In the genomic region with DNA sequence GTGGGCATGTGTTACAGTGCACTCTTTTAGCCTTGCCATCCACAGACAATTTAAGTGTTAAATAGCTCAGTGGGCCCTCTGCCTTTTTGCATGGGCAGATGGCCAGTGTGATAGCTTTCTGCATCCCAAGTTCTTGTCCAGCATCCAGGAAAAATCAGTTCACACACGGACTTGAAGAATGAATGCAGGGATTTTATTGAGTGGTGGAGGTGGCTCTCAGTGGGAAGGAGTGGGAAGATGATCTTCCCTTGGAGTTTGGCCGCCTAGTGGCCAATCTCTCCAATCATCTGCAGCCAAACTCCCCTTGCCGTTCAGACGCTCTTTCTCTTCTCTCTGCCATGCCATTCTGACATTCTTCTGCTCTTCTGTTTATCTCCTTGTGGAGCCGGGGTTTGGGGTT, we compare ENCODE assay signal across 10 cellular contexts.
DNase-seq lines count a peak whose midpoint lies in the region; ATAC-seq, FAIRE-seq and TF ChIP-seq lines count a peak whose summit lies in the region.
"Had no signal": no experiment of that assay in that cellular context is flagged by ENCODE, and none has a peak within 500 bp of the region (broad histone marks: within the 10 kb centered on the region; RNA-seq: fewer than 3 reads in every experiment).

No MANE protein-coding gene starts in this region.

- BruUV-seq in PC-9 (replicated peaks; lab: Mats Ljungman, UMichigan): no TSS peak

- H3K27ac ChIP-seq in A549: no peak overlapping the region
- H3K27ac ChIP-seq in PC-9: no peak overlapping the region

- H3K4me1 ChIP-seq in A549 (no peaks in the 10 kb centered on the region), PC-9 (replicated peaks; ENCODE audit: insufficient read depth) (no peaks in the 10 kb centered on the region)

- 0 out of 3 replicates have a peak, but pooled peaks have one; percentile 7 for TF ChIP-seq CTCF in A549 (IDR thresholded peaks at IDR 0.05)
- TF ChIP-seq CTCF in PC-9 (conservative IDR thresholded peaks at IDR 0.05): peak; percentile 49; the same call in 1 of the 2 replicates
- TF ChIP-seq CTCF in fibroblast of the aortic adventitia (IDR thresholded peaks at IDR 0.05; ENCODE audit: insufficient read depth, low read length): peak; percentile 25

- no peak for TF ChIP-seq EP300 in A549 (IDR thresholded peaks at IDR 0.05)

- no peak for FAIRE-seq in A549 (lab: Jason Lieb, UNC)

- H3K9me3 ChIP-seq in A549 (no peaks in the 10 kb centered on the region), PC-9 (ENCODE audit: insufficient read depth, low read depth) (no peaks in the 10 kb centered on the region; the same call in 1 of the 2 replicates)

- no peaks in the 10 kb centered on the region for H3K36me3 ChIP-seq in PC-9 (ENCODE audit: low read depth)

- no peaks in the 10 kb centered on the region for H3K9me2 ChIP-seq in PC-9 (ENCODE audit: insufficient read depth)

- H3F3A ChIP-seq in PC-9 (ENCODE audit: insufficient read depth, low read depth): no peaks in the 10 kb centered on the region

- WGBS in A549 (ENCODE audit: missing lambda C conversion rate): 24% methylated on average over 5 of the region's 5 CpGs

- 0 out of 5 replicates have a peak, but pooled peaks of 1 of the 2 experiments have one; percentile 38 for TF ChIP-seq RAD21 in A549 (conservative IDR thresholded peaks at IDR 0.05 in 1 of 2, IDR thresholded peaks at IDR 0.05 in 1 of 2)

- POLR2A ChIA-PET in A549 (lab: Yijun Ruan, JAX): no interaction called here
- POLR2A ChIA-PET in PC-9 (lab: Charles Lee; ENCODE audit: unreplicated experiment): no interaction called here

- intact Hi-C loops in PC-9 (cut with micrococcal nuclease; ENCODE audit: unreplicated experiment): no loop called here

- no peaks in the 10 kb centered on the region for H3K27me3 ChIP-seq in PC-9 (ENCODE audit: insufficient read depth, low read depth)

- CTCF ChIA-PET in A549 (lab: Yijun Ruan, JAX): no interaction called here
- CTCF ChIA-PET in PC-9 (lab: Charles Lee): no interaction called here

- no peak for TF ChIP-seq POLR2A in A549 (IDR thresholded peaks at IDR 0.05; ENCODE audit: low read length)

- no peak overlapping the region for H3K4me3 ChIP-seq in A549
- H3K4me3 ChIP-seq in PC-9: no peak overlapping the region
- H3K4me3 ChIP-seq in fibroblast of the aortic adventitia (ENCODE audit: low read depth, low read length): no peak overlapping the region

- peak; percentile 2 to 16 for DNase-seq in A549 (ENCODE audit: low read depth in 1 of 2, low spot score in 1 of 2)
- DNase-seq in ELR (ENCODE audit: low read depth): peak; percentile 4
- DNase-seq in PC-9: no peak
- DNase-seq in fibroblast of the aortic adventitia (ENCODE audit: low read depth): peak; percentile 19
- DNase-seq in GM03348 (ENCODE audit: low spot score): no peak
- no peak for DNase-seq in NCI-H345 treated with DMSO at 0.1 percent for 48 hours (lab: John Stamatoyannopoulos, UW; ENCODE audit: unreplicated experiment)
- DNase-seq: stimulated activated naive CD8-positive, alpha-beta T cell treated with anti-CD3 and anti-CD28 coated beads, Interleukin-15, amount 100 ng/mL, for 72 hours had no signal

- H2AFZ ChIP-seq in PC-9: no peak overlapping the region

- H3K79me2 ChIP-seq in PC-9 (ENCODE audit: low read depth): no peaks in the 10 kb centered on the region

- H3K4me2 ChIP-seq in A549: no peak overlapping the region
- no peak overlapping the region for H3K4me2 ChIP-seq in PC-9

- ATAC-seq in A549 (peak in 1 of 2 experiments; percentile 67; a peak in 2 of 6 replicates), GM18907 (IDR thresholded peaks at IDR 0.05; ENCODE audit: unreplicated experiment) (no peak)
- no peak for ATAC-seq in activated CD4-positive, CD25-positive, alpha-beta regulatory T cell treated with anti-CD3 and anti-CD28 coated beads, Interleukin-2, amount 50 U/mL, for 24 hours
- ATAC-seq: activated T-helper 17 cell treated with anti-CD3 and anti-CD28 coated beads, Interleukin-2, amount 50 U/mL, for 72 hours; stimulated activated naive CD8-positive, alpha-beta T cell treated with anti-CD3 and anti-CD28 coated beads, Interleukin-15, amount 100 ng/mL, for 72 hours had no signal

- no peaks in the 10 kb centered on the region for H4K20me1 ChIP-seq in PC-9 (ENCODE audit: insufficient read depth)

TF ChIP-seq in A549, 52 proteins besides CTCF, POLR2A, EP300 and RAD21:
- no peak for TF ChIP-seq NR3C1 (IDR thresholded peaks at IDR 0.05)
- TF ChIP-seq CHD2 (IDR thresholded peaks at IDR 0.05; ENCODE audit: low read length, partially characterized antibody): no peak
- no peak for TF ChIP-seq ZC3H11A (IDR thresholded peaks at IDR 0.05)
- TF ChIP-seq BHLHE40 (IDR thresholded peaks at IDR 0.05; ENCODE audit: low read depth, low read length): no peak
- TF ChIP-seq RFX5 (IDR thresholded peaks at IDR 0.05): no peak
- no peak for TF ChIP-seq HOXB13 (CRISPR knock-in tag; IDR thresholded peaks at IDR 0.05; ENCODE audit: low read depth)
- TF ChIP-seq NFE2L2 (conservative IDR thresholded peaks at IDR 0.05; ENCODE audit: low read length): no peak
- no peak for TF ChIP-seq CHD4 (IDR thresholded peaks at IDR 0.05; ENCODE audit: borderline replicate concordance)
- TF ChIP-seq PHF8 (IDR thresholded peaks at IDR 0.05; ENCODE audit: borderline replicate concordance, low read depth): no peak
- no peak for TF ChIP-seq NPAS2 (CRISPR knock-in tag; IDR thresholded peaks at IDR 0.05; ENCODE audit: borderline replicate concordance)
- no peak for TF ChIP-seq ZFP36 (IDR thresholded peaks at IDR 0.05; ENCODE audit: borderline replicate concordance, partially characterized antibody)
TF ChIP-seq in A549: peak in this region for 0.

Comparison
In these comparisons a context has a peak if more than half of its experiments do, and no peak if none do; other contexts are left out.
1. DNase-seq: peak in A549 (2 of 2), ELR (single experiment) and fibroblast of the aortic adventitia (single experiment); none in PC-9 (0 of 2), GM03348 (single experiment) and NCI-H345 treated with DMSO at 0.1 percent for 48 hours (single experiment).
2. Peak in every context shown above with its lines, with median percentiles within 50 percentile points of each other: CTCF ChIP-seq.